ENCODE assay signal across 1 cellular context in genomic region chr16:84617631-84618427, GRCh38.
TF ChIP-seq lines count a peak whose summit lies in the region.

A gene with protein sequence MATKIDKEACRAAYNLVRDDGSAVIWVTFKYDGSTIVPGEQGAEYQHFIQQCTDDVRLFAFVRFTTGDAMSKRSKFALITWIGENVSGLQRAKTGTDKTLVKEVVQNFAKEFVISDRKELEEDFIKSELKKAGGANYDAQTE (minus strand): TSS chr16:84618078. CDS start chr16:84617914, 164 bp downstream.

TF ChIP-seq in K562, 482 proteins besides CTCF, POLR2A, EP300 and RAD21 (continued from another document and continues in another):
- TF ChIP-seq CSDE1 (IDR thresholded peaks at IDR 0.05) (no peak), SIX5 (IDR thresholded peaks at IDR 0.05; ENCODE audit: borderline replicate concordance in 1 of 2, insufficient read depth in 1 of 2, low read depth in 1 of 2, low read length in 2 of 2) (no peak), FIP1L1 (IDR thresholded peaks at IDR 0.05; ENCODE audit: low read depth, low read length, poor library complexity, severe bottlenecking) (peak; percentile 84), ZNF212 (CRISPR knock-in tag; IDR thresholded peaks at IDR 0.05) (no peak), POLR2B (IDR thresholded peaks at IDR 0.05; ENCODE audit: low read depth, partially characterized antibody) (no peak), CCAR2 (IDR thresholded peaks at IDR 0.05; ENCODE audit: low read depth, low read length) (no peak), ZNF239 (CRISPR knock-in tag; IDR thresholded peaks at IDR 0.05) (no peak), JUN (IDR thresholded peaks at IDR 0.05; ENCODE audit: borderline replicate concordance, low read depth, low read length) (0 out of 2 replicates have a peak, but pooled peaks have one; percentile 9), JUN (CRISPR knock-in tag; IDR thresholded peaks at IDR 0.05; ENCODE audit: borderline replicate concordance) (no peak), PHTF2 (CRISPR knock-in tag; IDR thresholded peaks at IDR 0.05) (no peak), GTF3C2 (IDR thresholded peaks at IDR 0.05; ENCODE audit: borderline replicate concordance, extremely low read depth, insufficient read length) (no peak), CTCFL (IDR thresholded peaks at IDR 0.05; ENCODE audit: borderline replicate concordance, insufficient read depth, low read depth, low read length, poor library complexity, severe bottlenecking) (no peak), MBD1 (CRISPR knock-in tag; IDR thresholded peaks at IDR 0.05) (no peak), ATF3 (IDR thresholded peaks at IDR 0.05) (peak; percentile 61; the same call in 1 of the 2 replicates), ATF3 (CRISPR knock-in tag; conservative IDR thresholded peaks at IDR 0.05) (no peak), ZNF197 (CRISPR knock-in tag; IDR thresholded peaks at IDR 0.05; ENCODE audit: low read depth) (0 out of 2 replicates have a peak, but pooled peaks have one; percentile 8), ATF7 (IDR thresholded peaks at IDR 0.05) (no peak), L3MBTL2 (IDR thresholded peaks at IDR 0.05) (peak; percentile 76; the same call in 1 of the 2 replicates), ZFP91 (CRISPR knock-in tag; IDR thresholded peaks at IDR 0.05) (no peak), TEAD1 (CRISPR knock-in tag; IDR thresholded peaks at IDR 0.05) (peak in 1 of 2 experiments; percentile 12; a peak in 2 of 4 replicates), SREBF1 (IDR thresholded peaks at IDR 0.05; ENCODE audit: borderline replicate concordance, low read depth, low read length) (no peak), PRMT5 (CRISPR knock-in tag; IDR thresholded peaks at IDR 0.05) (0 out of 2 replicates have a peak, but pooled peaks have one; percentile 40), SMARCE1 (IDR thresholded peaks at IDR 0.05) (peak; percentile 11; the same call in 1 of the 2 replicates), KDM2B (CRISPR knock-in tag; IDR thresholded peaks at IDR 0.05) (peak; percentile 97)
- TF ChIP-seq, protein P1, sequence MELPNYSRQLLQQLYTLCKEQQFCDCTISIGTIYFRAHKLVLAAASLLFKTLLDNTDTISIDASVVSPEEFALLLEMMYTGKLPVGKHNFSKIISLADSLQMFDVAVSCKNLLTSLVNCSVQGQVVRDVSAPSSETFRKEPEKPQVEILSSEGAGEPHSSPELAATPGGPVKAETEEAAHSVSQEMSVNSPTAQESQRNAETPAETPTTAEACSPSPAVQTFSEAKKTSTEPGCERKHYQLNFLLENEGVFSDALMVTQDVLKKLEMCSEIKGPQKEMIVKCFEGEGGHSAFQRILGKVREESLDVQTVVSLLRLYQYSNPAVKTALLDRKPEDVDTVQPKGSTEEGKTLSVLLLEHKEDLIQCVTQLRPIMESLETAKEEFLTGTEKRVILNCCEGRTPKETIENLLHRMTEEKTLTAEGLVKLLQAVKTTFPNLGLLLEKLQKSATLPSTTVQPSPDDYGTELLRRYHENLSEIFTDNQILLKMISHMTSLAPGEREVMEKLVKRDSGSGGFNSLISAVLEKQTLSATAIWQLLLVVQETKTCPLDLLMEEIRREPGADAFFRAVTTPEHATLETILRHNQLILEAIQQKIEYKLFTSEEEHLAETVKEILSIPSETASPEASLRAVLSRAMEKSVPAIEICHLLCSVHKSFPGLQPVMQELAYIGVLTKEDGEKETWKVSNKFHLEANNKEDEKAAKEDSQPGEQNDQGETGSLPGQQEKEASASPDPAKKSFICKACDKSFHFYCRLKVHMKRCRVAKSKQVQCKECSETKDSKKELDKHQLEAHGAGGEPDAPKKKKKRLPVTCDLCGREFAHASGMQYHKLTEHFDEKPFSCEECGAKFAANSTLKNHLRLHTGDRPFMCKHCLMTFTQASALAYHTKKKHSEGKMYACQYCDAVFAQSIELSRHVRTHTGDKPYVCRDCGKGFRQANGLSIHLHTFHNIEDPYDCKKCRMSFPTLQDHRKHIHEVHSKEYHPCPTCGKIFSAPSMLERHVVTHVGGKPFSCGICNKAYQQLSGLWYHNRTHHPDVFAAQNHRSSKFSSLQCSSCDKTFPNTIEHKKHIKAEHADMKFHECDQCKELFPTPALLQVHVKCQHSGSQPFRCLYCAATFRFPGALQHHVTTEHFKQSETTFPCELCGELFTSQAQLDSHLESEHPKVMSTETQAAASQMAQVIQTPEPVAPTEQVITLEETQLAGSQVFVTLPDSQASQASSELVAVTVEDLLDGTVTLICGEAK (IDR thresholded peaks at IDR 0.05): no peak
- TF ChIP-seq, protein P1 (CRISPR knock-in tag; IDR thresholded peaks at IDR 0.05): no peak
- TF ChIP-seq, protein P2, sequence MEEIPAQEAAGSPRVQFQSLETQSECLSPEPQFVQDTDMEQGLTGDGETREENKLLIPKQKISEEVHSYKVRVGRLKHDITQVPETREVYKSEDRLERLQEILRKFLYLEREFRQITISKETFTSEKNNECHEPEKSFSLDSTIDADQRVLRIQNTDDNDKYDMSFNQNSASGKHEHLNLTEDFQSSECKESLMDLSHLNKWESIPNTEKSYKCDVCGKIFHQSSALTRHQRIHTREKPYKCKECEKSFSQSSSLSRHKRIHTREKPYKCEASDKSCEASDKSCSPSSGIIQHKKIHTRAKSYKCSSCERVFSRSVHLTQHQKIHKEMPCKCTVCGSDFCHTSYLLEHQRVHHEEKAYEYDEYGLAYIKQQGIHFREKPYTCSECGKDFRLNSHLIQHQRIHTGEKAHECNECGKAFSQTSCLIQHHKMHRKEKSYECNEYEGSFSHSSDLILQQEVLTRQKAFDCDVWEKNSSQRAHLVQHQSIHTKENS (CRISPR knock-in tag; IDR thresholded peaks at IDR 0.05): no peak
- TF ChIP-seq, protein P3, sequence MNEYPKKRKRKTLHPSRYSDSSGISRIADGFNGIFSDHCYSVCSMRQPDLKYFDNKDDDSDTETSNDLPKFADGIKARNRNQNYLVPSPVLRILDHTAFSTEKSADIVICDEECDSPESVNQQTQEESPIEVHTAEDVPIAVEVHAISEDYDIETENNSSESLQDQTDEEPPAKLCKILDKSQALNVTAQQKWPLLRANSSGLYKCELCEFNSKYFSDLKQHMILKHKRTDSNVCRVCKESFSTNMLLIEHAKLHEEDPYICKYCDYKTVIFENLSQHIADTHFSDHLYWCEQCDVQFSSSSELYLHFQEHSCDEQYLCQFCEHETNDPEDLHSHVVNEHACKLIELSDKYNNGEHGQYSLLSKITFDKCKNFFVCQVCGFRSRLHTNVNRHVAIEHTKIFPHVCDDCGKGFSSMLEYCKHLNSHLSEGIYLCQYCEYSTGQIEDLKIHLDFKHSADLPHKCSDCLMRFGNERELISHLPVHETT (CRISPR knock-in tag; conservative IDR thresholded peaks at IDR 0.05 in 1 of 2, IDR thresholded peaks at IDR 0.05 in 1 of 2): peak in 1 of 2 experiments; percentile 70; a peak in 2 of 4 replicates
- TF ChIP-seq, protein P4, sequence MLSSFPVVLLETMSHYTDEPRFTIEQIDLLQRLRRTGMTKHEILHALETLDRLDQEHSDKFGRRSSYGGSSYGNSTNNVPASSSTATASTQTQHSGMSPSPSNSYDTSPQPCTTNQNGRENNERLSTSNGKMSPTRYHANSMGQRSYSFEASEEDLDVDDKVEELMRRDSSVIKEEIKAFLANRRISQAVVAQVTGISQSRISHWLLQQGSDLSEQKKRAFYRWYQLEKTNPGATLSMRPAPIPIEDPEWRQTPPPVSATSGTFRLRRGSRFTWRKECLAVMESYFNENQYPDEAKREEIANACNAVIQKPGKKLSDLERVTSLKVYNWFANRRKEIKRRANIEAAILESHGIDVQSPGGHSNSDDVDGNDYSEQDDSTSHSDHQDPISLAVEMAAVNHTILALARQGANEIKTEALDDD (IDR thresholded peaks at IDR 0.05): no peak
